Comparison of ENCODE assay signal across 1 cellular context in genomic region chr3:55486101-55486856, GRCh38.
A peak's percentile ranks its signal among the peaks of the same experiment; 100 is the strongest.
TF ChIP-seq lines count a peak whose summit lies in the region.

No MANE protein-coding gene starts in this region.

TF ChIP-seq in HEK293, 187 proteins besides CTCF, POLR2A, EP300 and RAD21 (continued from another document and continues in another):
- TF ChIP-seq ZBTB20 (tag by site-specific recombination; IDR thresholded peaks at IDR 0.05) (peak; percentile 74; the same call in 1 of the 2 replicates), HOXA7 (CRISPR knock-in tag; IDR thresholded peaks at IDR 0.05; ENCODE audit: borderline replicate concordance) (no peak), ZNF596 (tag by site-specific recombination; IDR thresholded peaks at IDR 0.05) (no peak; the same call in 1 of the 2 replicates), ZNF292 (tag by site-specific recombination; IDR thresholded peaks at IDR 0.05; ENCODE audit: borderline replicate concordance, low read depth) (no peak), GLIS1 (tag by site-specific recombination; IDR thresholded peaks at IDR 0.05) (peak; percentile 90), ZNF223 (tag by site-specific recombination; IDR thresholded peaks at IDR 0.05) (no peak), ZSCAN16 (tag by site-specific recombination; IDR thresholded peaks at IDR 0.05) (no peak), PRDM6 (tag by site-specific recombination; IDR thresholded peaks at IDR 0.05) (no peak), ZNF654 (tag by site-specific recombination; IDR thresholded peaks at IDR 0.05; ENCODE audit: low read depth) (no peak), ZEB2 (tag by site-specific recombination; IDR thresholded peaks at IDR 0.05) (peak; percentile 69), ZSCAN4 (tag by site-specific recombination; IDR thresholded peaks at IDR 0.05) (0 out of 2 replicates have a peak, but pooled peaks have one; percentile 26), KLF10 (tag by site-specific recombination; IDR thresholded peaks at IDR 0.05) (no peak), ZNF558 (tag by site-specific recombination; IDR thresholded peaks at IDR 0.05) (no peak), ZNF174 (tag by site-specific recombination; IDR thresholded peaks at IDR 0.05) (no peak), ZNF76 (tag by site-specific recombination; IDR thresholded peaks at IDR 0.05; ENCODE audit: borderline replicate concordance, low read depth) (no peak), ZNF677 (tag by site-specific recombination; IDR thresholded peaks at IDR 0.05) (no peak), ZNF629 (tag by site-specific recombination; IDR thresholded peaks at IDR 0.05) (no peak; the same call in 1 of the 2 replicates), ZNF221 (tag by site-specific recombination; IDR thresholded peaks at IDR 0.05; ENCODE audit: borderline replicate concordance) (no peak), IKZF3 (tag by site-specific recombination; IDR thresholded peaks at IDR 0.05) (peak; percentile 37; the same call in 1 of the 2 replicates), ZBTB48 (tag by site-specific recombination; IDR thresholded peaks at IDR 0.05) (peak; percentile 26; the same call in 1 of the 2 replicates), GLIS2 (tag by site-specific recombination; IDR thresholded peaks at IDR 0.05) (peak; percentile 90), HIC1 (tag by site-specific recombination; IDR thresholded peaks at IDR 0.05) (no peak), ZNF513 (tag by site-specific recombination; IDR thresholded peaks at IDR 0.05) (no peak), ZNF112 (tag by site-specific recombination; IDR thresholded peaks at IDR 0.05) (no peak), ZNF692 (tag by site-specific recombination; IDR thresholded peaks at IDR 0.05) (no peak), ZNF394 (tag by site-specific recombination; IDR thresholded peaks at IDR 0.05; ENCODE audit: borderline replicate concordance) (peak; percentile 10; the same call in 1 of the 2 replicates), ZNF138 (tag by site-specific recombination; IDR thresholded peaks at IDR 0.05; ENCODE audit: borderline replicate concordance) (no peak), ZNF600 (tag by site-specific recombination; IDR thresholded peaks at IDR 0.05) (no peak), TCF7L2 (IDR thresholded peaks at IDR 0.05; ENCODE audit: borderline replicate concordance, low read depth, low read length) (no peak), ZNF610 (tag by site-specific recombination; IDR thresholded peaks at IDR 0.05; ENCODE audit: borderline replicate concordance) (no peak), EGR2 (tag by site-specific recombination; IDR thresholded peaks at IDR 0.05; ENCODE audit: low read depth) (no peak), ZFP41 (tag by site-specific recombination; IDR thresholded peaks at IDR 0.05; ENCODE audit: borderline replicate concordance) (no peak), TRIM28 (IDR thresholded peaks at IDR 0.05; ENCODE audit: borderline replicate concordance, low read length) (no peak), ZNF549 (tag by site-specific recombination; IDR thresholded peaks at IDR 0.05) (no peak), ZNF10 (tag by site-specific recombination; IDR thresholded peaks at IDR 0.05) (no peak), ZNF140 (tag by site-specific recombination; IDR thresholded peaks at IDR 0.05) (no peak), KLF8 (tag by site-specific recombination; IDR thresholded peaks at IDR 0.05) (0 out of 2 replicates have a peak, but pooled peaks have one; percentile 26), ZBTB10 (tag by site-specific recombination; IDR thresholded peaks at IDR 0.05) (peak; percentile 74), SP7 (tag by site-specific recombination; IDR thresholded peaks at IDR 0.05) (peak; percentile 41; the same call in 1 of the 2 replicates), ATF2 (tag by site-specific recombination; IDR thresholded peaks at IDR 0.05; ENCODE audit: low read depth) (no peak), ZNF184 (tag by site-specific recombination; IDR thresholded peaks at IDR 0.05) (no peak), ZNF645 (tag by site-specific recombination; IDR thresholded peaks at IDR 0.05) (no peak), ZFP37 (tag by site-specific recombination; IDR thresholded peaks at IDR 0.05) (no peak), SETDB1 (IDR thresholded peaks at IDR 0.05; ENCODE audit: insufficient read length, low read length) (no peak), ZNF514 (tag by site-specific recombination; IDR thresholded peaks at IDR 0.05) (no peak), ZNF114 (tag by site-specific recombination; IDR thresholded peaks at IDR 0.05) (no peak), ZNF768 (tag by site-specific recombination; IDR thresholded peaks at IDR 0.05) (no peak), ZNF24 (tag by site-specific recombination; IDR thresholded peaks at IDR 0.05) (no peak; the same call in 1 of the 2 replicates), ZBTB11 (tag by site-specific recombination; conservative IDR thresholded peaks at IDR 0.05; ENCODE audit: low read depth) (no peak), GLI4 (tag by site-specific recombination; IDR thresholded peaks at IDR 0.05) (no peak), ZNF561 (tag by site-specific recombination; IDR thresholded peaks at IDR 0.05; ENCODE audit: borderline replicate concordance) (peak; percentile 21; the same call in 1 of the 2 replicates), ZNF354C (tag by site-specific recombination; IDR thresholded peaks at IDR 0.05; ENCODE audit: borderline replicate concordance, low read depth) (no peak), ZNF792 (tag by site-specific recombination; IDR thresholded peaks at IDR 0.05) (no peak)
